Comparison of ENCODE assay signal across 1 cellular context in genomic region chr6:32973144-32973854, GRCh38.
TF ChIP-seq lines count a peak whose summit lies in the region.

No MANE protein-coding gene starts in this region.

TF ChIP-seq in IMR-90, 13 proteins besides CTCF, POLR2A, EP300 and RAD21:
- no peak; the same call in 1 of the 2 replicates for TF ChIP-seq CHD1 (IDR thresholded peaks at IDR 0.05; ENCODE audit: low read depth, low read length)
- no peak for TF ChIP-seq MAFK (IDR thresholded peaks at IDR 0.05; ENCODE audit: low read depth, low read length)
- TF ChIP-seq NFE2L2 (IDR thresholded peaks at IDR 0.05; ENCODE audit: low read depth, low read length), result no peak
- TF ChIP-seq BHLHE40 (IDR thresholded peaks at IDR 0.05; ENCODE audit: low read depth, low read length), result no peak
- TF ChIP-seq RFX5 (IDR thresholded peaks at IDR 0.05; ENCODE audit: low read depth, low read length), result no peak
- TF ChIP-seq MXI1 (IDR thresholded peaks at IDR 0.05; ENCODE audit: borderline replicate concordance, low read depth, low read length), result 0 out of 2 replicates have a peak, but pooled peaks have one; percentile 2
- TF ChIP-seq RCOR1 (IDR thresholded peaks at IDR 0.05; ENCODE audit: insufficient replicate concordance, low read length), result no peak
